8 cellular contexts compared by ENCODE assay signal in the genomic region with DNA sequence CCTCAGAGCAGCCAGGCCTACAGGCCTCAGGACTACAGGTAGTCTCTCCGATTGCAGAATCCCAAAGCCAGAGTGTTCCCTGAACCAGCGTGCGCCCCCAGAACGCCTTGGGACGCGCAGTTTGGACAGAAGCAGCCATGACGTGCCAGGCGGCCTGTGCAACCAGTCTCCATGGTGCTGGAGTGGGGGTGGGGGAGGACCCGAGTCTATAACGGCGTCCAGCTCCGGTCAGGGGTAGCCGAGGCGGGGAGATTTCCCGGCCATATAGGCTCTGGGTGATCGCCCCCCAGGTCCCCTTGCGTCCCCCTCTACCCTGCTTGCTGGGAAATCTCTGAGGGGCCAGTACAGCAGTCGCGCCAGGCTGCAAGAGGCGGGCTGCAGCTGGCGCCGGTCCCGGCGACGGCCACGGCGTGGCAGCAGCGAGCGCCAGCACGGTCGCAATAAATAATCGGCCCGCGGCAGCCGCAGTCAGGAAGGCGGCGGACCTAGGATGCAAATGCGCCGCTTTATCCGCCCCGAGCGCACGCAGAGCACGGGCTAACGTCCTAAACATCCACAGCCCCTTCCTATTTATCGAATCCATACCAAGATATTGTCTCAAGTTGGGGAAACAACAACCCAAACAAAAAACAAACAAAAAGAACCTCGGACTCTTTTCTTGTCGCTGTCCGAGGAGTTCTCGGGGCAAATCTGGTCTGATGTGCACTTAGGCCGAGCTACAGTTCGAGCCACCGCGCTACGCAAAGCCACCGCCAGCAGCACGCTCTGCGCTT. TPM values are rescaled to one million over a fixed set of nuclear protein-coding genes. Genes with fewer than 3 reads are reported as not detected.
DNase-seq lines count a peak whose midpoint lies in the region; ATAC-seq and TF ChIP-seq lines count a peak whose summit lies in the region.

No MANE protein-coding gene starts in this region.

- peak overlapping the region; percentile 83 for H3K4me3 ChIP-seq in OCI-LY3 (ENCODE audit: low read length)
- peak overlapping the region; percentile 42 to 65 for H3K4me3 ChIP-seq in foreskin fibroblast (ENCODE audit: low read depth in 1 of 2, low read length in 2 of 2)
- peak overlapping the region; percentile 34 to 36 for H3K4me3 ChIP-seq in neuronal stem cell (ENCODE audit: low read length in 2 of 2)
- H3K4me3 ChIP-seq in upper lobe of right lung = peak overlapping the region; percentile 70

- DNase-seq in CD4-positive, alpha-beta T cell = peak in 9 of 10 experiments; percentile 31 to 70 (median 53)
- peak; percentile 85 to 95 for DNase-seq in foreskin fibroblast
- no peak for DNase-seq in neuronal stem cell (ENCODE audit: low spot score)
- peak; percentile 86 for DNase-seq in upper lobe of right lung

- peaks cover 12% of the 10 kb centered on the region for H3K79me2 ChIP-seq in OCI-LY3 (ENCODE audit: low read length)

- POLR2A ChIA-PET in CD4-positive, alpha-beta T cell (lab: Charles Lee) = interaction anchor here (0.6 to 1.5 kb wide), 2 partner anchors 11 to 42 kb away, joined by 4 to 5 read pairs; no protein-coding TSS in a partner anchor

- H2BK120ac ChIP-seq in neuronal stem cell (ENCODE audit: low read depth, low read length) = no peak overlapping the region

- H3K18ac ChIP-seq in neuronal stem cell (ENCODE audit: low read length) = peak overlapping the region; percentile 44

- ATAC-seq in CD4-positive, alpha-beta T cell (ENCODE audit: poor library complexity) = peak; percentile 85
- peak; percentile 90 for ATAC-seq in GM19351 (IDR thresholded peaks at IDR 0.05; ENCODE audit: unreplicated experiment)
- ATAC-seq in HG03469 (IDR thresholded peaks at IDR 0.05; ENCODE audit: unreplicated experiment) = peak; percentile 68
- ATAC-seq in activated T-helper 17 cell treated with anti-CD3 and anti-CD28 coated beads, Interleukin-2, amount 50 U/mL, for 72 hours (replicated peaks) = peak; percentile 88
- ATAC-seq in upper lobe of right lung = peak; percentile 84

- no peak overlapping the region for H3K27ac Mint-ChIP-seq in CD4-positive, alpha-beta T cell
- no peak overlapping the region for H3K27ac Mint-ChIP-seq in activated T-helper 17 cell treated with anti-CD3 and anti-CD28 coated beads, Interleukin-2, amount 50 U/mL, for 72 hours

- no peak overlapping the region for H3K14ac ChIP-seq in neuronal stem cell (ENCODE audit: low read length)

- H3K36me3 Mint-ChIP-seq in CD4-positive, alpha-beta T cell (ENCODE audit: low read depth) = no peaks in the 10 kb centered on the region
- peaks cover 11% of the 10 kb centered on the region for H3K36me3 Mint-ChIP-seq in activated T-helper 17 cell treated with anti-CD3 and anti-CD28 coated beads, Interleukin-2, amount 50 U/mL, for 72 hours (ENCODE audit: low read depth)

- H2BK5ac ChIP-seq in neuronal stem cell (ENCODE audit: low read length) = no peak overlapping the region

- H3K9ac ChIP-seq in OCI-LY3 (ENCODE audit: low read length) (peak overlapping the region; percentile 72), neuronal stem cell (ENCODE audit: low read depth, low read length, poor library complexity) (peak overlapping the region; percentile 17)

- peaks cover 98% of the 10 kb centered on the region for H3K27me3 ChIP-seq in CD4-positive, alpha-beta T cell (ENCODE audit: control insufficient read depth, insufficient read depth, low read length)
- H3K27me3 ChIP-seq in OCI-LY3 (ENCODE audit: low read depth, low read length) (no peaks in the 10 kb centered on the region), neuronal stem cell (ENCODE audit: control insufficient read depth in 3 of 3, insufficient read depth in 3 of 3, low read depth in 1 of 3, low read length in 3 of 3) (peaks cover 78 to 99% (median 99%) of the 10 kb centered on the region in 3 experiments), upper lobe of right lung (peaks cover 91% of the 10 kb centered on the region)

- peak overlapping the region; percentile 37 for H3K23ac ChIP-seq in neuronal stem cell (ENCODE audit: low read depth, low read length, poor library complexity)

- H4K91ac ChIP-seq in neuronal stem cell (ENCODE audit: low read depth, low read length, poor library complexity) = no peak overlapping the region

- H2AFZ ChIP-seq in OCI-LY3 (ENCODE audit: low read depth, low read length) (peak overlapping the region; percentile 89), neuronal stem cell (ENCODE audit: low read length) (peak overlapping the region; percentile 86)

- no peaks in the 10 kb centered on the region for H3K9me3 Mint-ChIP-seq in CD4-positive, alpha-beta T cell
- no peaks in the 10 kb centered on the region for H3K9me3 Mint-ChIP-seq in activated T-helper 17 cell treated with anti-CD3 and anti-CD28 coated beads, Interleukin-2, amount 50 U/mL, for 72 hours

- no peaks in the 10 kb centered on the region for H3K79me1 ChIP-seq in neuronal stem cell (ENCODE audit: low read depth, low read length)

- peak overlapping the region; percentile 79 for H3K4me3 Mint-ChIP-seq in CD4-positive, alpha-beta T cell
- H3K4me3 Mint-ChIP-seq in activated T-helper 17 cell treated with anti-CD3 and anti-CD28 coated beads, Interleukin-2, amount 50 U/mL, for 72 hours = peak overlapping the region; percentile 68

- H3K4me1 ChIP-seq in OCI-LY3 (ENCODE audit: low read length) (peaks cover 10% of the 10 kb centered on the region; the same call in 1 of the 2 replicates), neuronal stem cell (ENCODE audit: control insufficient read depth in 2 of 2, insufficient read depth in 1 of 2, low read depth in 1 of 2, low read length in 2 of 2) (no peaks in the 10 kb centered on the region), upper lobe of right lung (peaks cover 29% of the 10 kb centered on the region)

- no peaks in the 10 kb centered on the region for H3K36me3 ChIP-seq in OCI-LY3 (replicated peaks; ENCODE audit: low read depth, low read length)
- no peaks in the 10 kb centered on the region for H3K36me3 ChIP-seq in neuronal stem cell (replicated peaks in 1 of 2; ENCODE audit: control insufficient read depth in 2 of 2, insufficient read depth in 2 of 2, low read length in 2 of 2)
- no peaks in the 10 kb centered on the region for H3K36me3 ChIP-seq in upper lobe of right lung

- no peak overlapping the region for H2BK15ac ChIP-seq in neuronal stem cell (ENCODE audit: low read length)

- H2BK12ac ChIP-seq in neuronal stem cell (ENCODE audit: low read length) = no peak overlapping the region

- no CpG with 5 or more reads among the region's 58 CpGs for WGBS in neuronal stem cell (ENCODE audit: extremely low coverage in 2 of 2, insufficient read length in 2 of 2, insufficient replicate concordance in 1 of 2), 2 donors

- no peaks in the 10 kb centered on the region for H3K9me3 ChIP-seq in CD4-positive, alpha-beta T cell (ENCODE audit: control insufficient read depth, low read length)
- H3K9me3 ChIP-seq in OCI-LY3 (ENCODE audit: insufficient read depth, low read length) (no peaks in the 10 kb centered on the region), neuronal stem cell (replicated peaks in 1 of 2; ENCODE audit: control insufficient read depth in 2 of 2, insufficient read depth in 1 of 2, low read depth in 1 of 2, low read length in 2 of 2) (peaks cover 3 to 39% of the 10 kb centered on the region in 2 donors), upper lobe of right lung (no peaks in the 10 kb centered on the region)

- TF ChIP-seq CTCF in CD4-positive, alpha-beta T cell (IDR thresholded peaks at IDR 0.05) = peak; percentile 85
- TF ChIP-seq CTCF in OCI-LY3 (IDR thresholded peaks at IDR 0.05; ENCODE audit: low read depth, low read length) = peak; percentile 53
- peak; percentile 86 for TF ChIP-seq CTCF in foreskin fibroblast (IDR thresholded peaks at IDR 0.05; ENCODE audit: low read depth, low read length)
- TF ChIP-seq CTCF in upper lobe of right lung (IDR thresholded peaks at IDR 0.05) = peak; percentile 88

- CTCF ChIA-PET in CD4-positive, alpha-beta T cell (lab: Charles Lee) = interaction anchor here (0.6 to 4.0 kb wide), 25 partner anchors 8 to 1291 kb away, joined by 3 to 51 read pairs (median 3); a partner anchor contains a TSS

- H3K27ac ChIP-seq in CD4-positive, alpha-beta T cell (ENCODE audit: low read depth, low read length) = no peak overlapping the region
- H3K27ac ChIP-seq in OCI-LY3 (ENCODE audit: low read length) (peak overlapping the region; percentile 28), neuronal stem cell (replicated peaks; ENCODE audit: low read length) (no peak overlapping the region), upper lobe of right lung (peak overlapping the region; percentile 88)

- H4K20me1 ChIP-seq in OCI-LY3 (ENCODE audit: insufficient read depth, low read length) = no peaks in the 10 kb centered on the region

- H2AK5ac ChIP-seq in neuronal stem cell (ENCODE audit: low read depth, low read length) = no peak overlapping the region

- H3K4me2 ChIP-seq in OCI-LY3 (ENCODE audit: low read length) = peak overlapping the region; percentile 97
- H3K4me2 ChIP-seq in neuronal stem cell (ENCODE audit: insufficient read depth, low read length, poor library complexity, severe bottlenecking) = peak overlapping the region; percentile 49

- peaks cover 98% of the 10 kb centered on the region for H3K27me3 Mint-ChIP-seq in CD4-positive, alpha-beta T cell
- H3K27me3 Mint-ChIP-seq in activated T-helper 17 cell treated with anti-CD3 and anti-CD28 coated beads, Interleukin-2, amount 50 U/mL, for 72 hours = peaks cover 66% of the 10 kb centered on the region

- intact Hi-C loops in CD4-positive, alpha-beta T cell (cut with DNase I, micrococcal nuclease) = loop anchor here (2.0 to 5.0 kb wide), 3 partner anchors 18 to 47 kb away; a partner anchor contains a TSS
- intact Hi-C loops in upper lobe of right lung (cut with DNase I) = no loop called here

- no peak overlapping the region for H4K8ac ChIP-seq in neuronal stem cell (ENCODE audit: low read depth, low read length)

- peaks cover 50% of the 10 kb centered on the region for H3K4me1 Mint-ChIP-seq in CD4-positive, alpha-beta T cell (ENCODE audit: low read depth)
- H3K4me1 Mint-ChIP-seq in activated T-helper 17 cell treated with anti-CD3 and anti-CD28 coated beads, Interleukin-2, amount 50 U/mL, for 72 hours = peaks cover 16% of the 10 kb centered on the region

- no peak overlapping the region for H3K4ac ChIP-seq in neuronal stem cell (ENCODE audit: low read length)

RNA-seq across cellular contexts. Expression of a gene that starts 1.6 kb away (rescaled TPM):
- total RNA-seq in CD4-positive, alpha-beta T cell = not detected
- total RNA-seq in activated T-helper 17 cell treated with anti-CD3 and anti-CD28 coated beads, Interleukin-2, amount 50 U/mL, for 72 hours = not detected
- not detected for polyA plus RNA-seq in neuronal stem cell (2013, experiment 1 of 2)
- not detected for polyA plus RNA-seq in neuronal stem cell (2013, experiment 2 of 2)
- total RNA-seq in upper lobe of right lung = 8.7 TPM

RNA-seq across cellular contexts. Expression of a gene that starts 3.2 kb away (rescaled TPM):
- not detected for total RNA-seq in CD4-positive, alpha-beta T cell
- not detected for total RNA-seq in activated T-helper 17 cell treated with anti-CD3 and anti-CD28 coated beads, Interleukin-2, amount 50 U/mL, for 72 hours
- polyA plus RNA-seq in neuronal stem cell (2013, experiment 1 of 2) = not detected
- not detected for polyA plus RNA-seq in neuronal stem cell (2013, experiment 2 of 2)
- 6.5 TPM for total RNA-seq in upper lobe of right lung

RNA-seq across cellular contexts. Expression of a gene that starts 5.7 kb away (rescaled TPM):
- total RNA-seq in CD4-positive, alpha-beta T cell = not detected
- not detected for total RNA-seq in activated T-helper 17 cell treated with anti-CD3 and anti-CD28 coated beads, Interleukin-2, amount 50 U/mL, for 72 hours
- not detected for polyA plus RNA-seq in neuronal stem cell (2013, experiment 1 of 2)
- not detected for polyA plus RNA-seq in neuronal stem cell (2013, experiment 2 of 2)
- total RNA-seq in upper lobe of right lung = 2.9 TPM

RNA-seq across cellular contexts. Expression of a gene that starts 7.3 kb away (rescaled TPM):
- total RNA-seq in CD4-positive, alpha-beta T cell = not detected
- total RNA-seq in activated T-helper 17 cell treated with anti-CD3 and anti-CD28 coated beads, Interleukin-2, amount 50 U/mL, for 72 hours = not detected
- not detected for polyA plus RNA-seq in neuronal stem cell (2013, experiment 1 of 2)
- polyA plus RNA-seq in neuronal stem cell (2013, experiment 2 of 2) = not detected
- 16.0 TPM for total RNA-seq in upper lobe of right lung

RNA-seq across cellular contexts. Expression of a gene that starts 14.6 kb away (rescaled TPM):
- total RNA-seq in CD4-positive, alpha-beta T cell = not detected
- total RNA-seq in activated T-helper 17 cell treated with anti-CD3 and anti-CD28 coated beads, Interleukin-2, amount 50 U/mL, for 72 hours = not detected
- not detected for polyA plus RNA-seq in neuronal stem cell (2013, experiment 1 of 2)
- polyA plus RNA-seq in neuronal stem cell (2013, experiment 2 of 2) = not detected
- total RNA-seq in upper lobe of right lung = 1.2 TPM

Comparison
In these comparisons a context has a peak if more than half of its experiments do, and no peak if none do; other contexts are left out.
1. H3K27ac ChIP-seq: peak in OCI-LY3 (single experiment) and upper lobe of right lung (single experiment); none in CD4-positive, alpha-beta T cell (single experiment) and neuronal stem cell (single experiment).
2. Peak in every context shown above with its lines, with median percentiles within 50 percentile points of each other: ATAC-seq, CTCF ChIP-seq and H3K4me3 ChIP-seq.